In genomic region chr4:188971125-188971524, GRCh38 we compare ENCODE assay signal across 1 cellular context.
TF ChIP-seq lines count a peak whose summit lies in the region.

No MANE protein-coding gene starts in this region.

TF ChIP-seq in WTC11, 78 proteins besides CTCF, POLR2A, EP300 and RAD21 (continued from another document):
- TF ChIP-seq PRDM15 (CRISPR knock-in tag; IDR thresholded peaks at IDR 0.05) (no peak), ZNF232 (CRISPR knock-in tag; IDR thresholded peaks at IDR 0.05) (no peak), HMGA2 (CRISPR knock-in tag; IDR thresholded peaks at IDR 0.05) (no peak), NR2C2 (CRISPR knock-in tag; IDR thresholded peaks at IDR 0.05) (no peak)
